ENCODE assay signal across 2 cellular contexts in the genomic region with DNA sequence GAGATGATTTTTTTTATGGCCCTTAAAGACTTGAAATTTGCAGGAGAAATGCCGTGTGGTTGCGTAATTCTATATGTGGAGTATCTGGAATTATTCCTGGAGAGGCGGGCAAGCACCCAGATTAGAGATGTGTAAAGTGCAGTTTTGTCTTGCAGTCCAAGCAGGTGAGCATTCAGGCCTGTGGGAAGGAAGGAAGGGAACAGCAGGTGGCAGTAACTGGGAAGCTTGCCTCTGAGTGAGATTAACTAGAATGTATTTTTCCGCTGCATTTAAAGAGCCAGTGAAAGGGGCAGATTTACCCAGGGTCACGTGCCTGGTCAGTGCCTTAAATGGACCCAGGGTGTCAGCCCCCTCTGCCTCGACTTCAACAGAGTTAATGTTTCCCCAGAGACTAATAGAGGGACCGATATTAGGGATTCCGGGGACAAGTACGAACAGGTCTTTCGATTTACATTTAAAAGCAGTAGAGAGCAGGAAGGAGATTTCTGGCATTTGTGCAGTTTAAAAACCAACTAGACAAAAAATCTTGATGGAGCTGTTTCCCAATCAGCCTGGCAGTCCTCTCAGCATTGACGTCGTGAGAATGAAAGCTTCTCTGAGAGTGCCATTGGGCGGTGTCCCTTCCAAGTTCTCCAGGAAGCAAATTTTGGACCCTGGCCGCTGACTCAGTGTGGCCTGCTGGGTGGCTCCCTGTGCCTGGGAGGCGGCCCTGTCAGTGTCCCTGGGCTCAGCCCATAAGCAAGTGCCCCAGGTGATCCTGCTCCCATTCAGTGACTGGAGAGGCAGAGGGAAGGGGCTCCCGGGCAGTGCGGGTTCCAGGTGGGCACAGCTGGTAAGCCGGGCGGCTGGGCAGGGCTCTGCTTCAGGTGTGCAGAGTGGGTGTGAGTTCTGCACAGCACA.
TF ChIP-seq lines count a peak whose summit lies in the region.

No MANE protein-coding gene starts in this region.

TF ChIP-seq in HCT116, 20 proteins besides CTCF, POLR2A, EP300 and RAD21:
- TF ChIP-seq, protein P1, sequence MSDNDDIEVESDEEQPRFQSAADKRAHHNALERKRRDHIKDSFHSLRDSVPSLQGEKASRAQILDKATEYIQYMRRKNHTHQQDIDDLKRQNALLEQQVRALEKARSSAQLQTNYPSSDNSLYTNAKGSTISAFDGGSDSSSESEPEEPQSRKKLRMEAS (IDR thresholded peaks at IDR 0.05): peak; percentile 33; the same call in 1 of the 2 replicates
- TF ChIP-seq SP1 (IDR thresholded peaks at IDR 0.05; ENCODE audit: low read depth) (peak; percentile 44), YY1 (IDR thresholded peaks at IDR 0.05; ENCODE audit: extremely low read depth, insufficient replicate concordance, low read depth, low read length) (peak; percentile 18), CEBPB (IDR thresholded peaks at IDR 0.05; ENCODE audit: low read depth) (peak; percentile 28; the same call in 1 of the 2 replicates), EZH2 (IDR thresholded peaks at IDR 0.05) (no peak)
- TF ChIP-seq, protein P2, sequence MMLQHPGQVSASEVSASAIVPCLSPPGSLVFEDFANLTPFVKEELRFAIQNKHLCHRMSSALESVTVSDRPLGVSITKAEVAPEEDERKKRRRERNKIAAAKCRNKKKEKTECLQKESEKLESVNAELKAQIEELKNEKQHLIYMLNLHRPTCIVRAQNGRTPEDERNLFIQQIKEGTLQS (IDR thresholded peaks at IDR 0.05): no peak

TF ChIP-seq in SK-N-SH, 30 proteins besides CTCF, POLR2A, EP300 and RAD21:
- TF ChIP-seq, protein P3, sequence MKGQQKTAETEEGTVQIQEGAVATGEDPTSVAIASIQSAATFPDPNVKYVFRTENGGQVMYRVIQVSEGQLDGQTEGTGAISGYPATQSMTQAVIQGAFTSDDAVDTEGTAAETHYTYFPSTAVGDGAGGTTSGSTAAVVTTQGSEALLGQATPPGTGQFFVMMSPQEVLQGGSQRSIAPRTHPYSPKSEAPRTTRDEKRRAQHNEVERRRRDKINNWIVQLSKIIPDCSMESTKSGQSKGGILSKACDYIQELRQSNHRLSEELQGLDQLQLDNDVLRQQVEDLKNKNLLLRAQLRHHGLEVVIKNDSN (IDR thresholded peaks at IDR 0.05; ENCODE audit: borderline replicate concordance, low read depth): no peak
- TF ChIP-seq, protein P4, sequence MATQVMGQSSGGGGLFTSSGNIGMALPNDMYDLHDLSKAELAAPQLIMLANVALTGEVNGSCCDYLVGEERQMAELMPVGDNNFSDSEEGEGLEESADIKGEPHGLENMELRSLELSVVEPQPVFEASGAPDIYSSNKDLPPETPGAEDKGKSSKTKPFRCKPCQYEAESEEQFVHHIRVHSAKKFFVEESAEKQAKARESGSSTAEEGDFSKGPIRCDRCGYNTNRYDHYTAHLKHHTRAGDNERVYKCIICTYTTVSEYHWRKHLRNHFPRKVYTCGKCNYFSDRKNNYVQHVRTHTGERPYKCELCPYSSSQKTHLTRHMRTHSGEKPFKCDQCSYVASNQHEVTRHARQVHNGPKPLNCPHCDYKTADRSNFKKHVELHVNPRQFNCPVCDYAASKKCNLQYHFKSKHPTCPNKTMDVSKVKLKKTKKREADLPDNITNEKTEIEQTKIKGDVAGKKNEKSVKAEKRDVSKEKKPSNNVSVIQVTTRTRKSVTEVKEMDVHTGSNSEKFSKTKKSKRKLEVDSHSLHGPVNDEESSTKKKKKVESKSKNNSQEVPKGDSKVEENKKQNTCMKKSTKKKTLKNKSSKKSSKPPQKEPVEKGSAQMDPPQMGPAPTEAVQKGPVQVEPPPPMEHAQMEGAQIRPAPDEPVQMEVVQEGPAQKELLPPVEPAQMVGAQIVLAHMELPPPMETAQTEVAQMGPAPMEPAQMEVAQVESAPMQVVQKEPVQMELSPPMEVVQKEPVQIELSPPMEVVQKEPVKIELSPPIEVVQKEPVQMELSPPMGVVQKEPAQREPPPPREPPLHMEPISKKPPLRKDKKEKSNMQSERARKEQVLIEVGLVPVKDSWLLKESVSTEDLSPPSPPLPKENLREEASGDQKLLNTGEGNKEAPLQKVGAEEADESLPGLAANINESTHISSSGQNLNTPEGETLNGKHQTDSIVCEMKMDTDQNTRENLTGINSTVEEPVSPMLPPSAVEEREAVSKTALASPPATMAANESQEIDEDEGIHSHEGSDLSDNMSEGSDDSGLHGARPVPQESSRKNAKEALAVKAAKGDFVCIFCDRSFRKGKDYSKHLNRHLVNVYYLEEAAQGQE (IDR thresholded peaks at IDR 0.05; ENCODE audit: low read depth, low read length): no peak
- TF ChIP-seq SMC3 (IDR thresholded peaks at IDR 0.05; ENCODE audit: low read depth, low read length) (peak; percentile 43), RCOR1 (IDR thresholded peaks at IDR 0.05; ENCODE audit: low read length) (no peak), MEF2A (IDR thresholded peaks at IDR 0.05; ENCODE audit: borderline replicate concordance, low read depth) (no peak)
